In the genomic region with DNA sequence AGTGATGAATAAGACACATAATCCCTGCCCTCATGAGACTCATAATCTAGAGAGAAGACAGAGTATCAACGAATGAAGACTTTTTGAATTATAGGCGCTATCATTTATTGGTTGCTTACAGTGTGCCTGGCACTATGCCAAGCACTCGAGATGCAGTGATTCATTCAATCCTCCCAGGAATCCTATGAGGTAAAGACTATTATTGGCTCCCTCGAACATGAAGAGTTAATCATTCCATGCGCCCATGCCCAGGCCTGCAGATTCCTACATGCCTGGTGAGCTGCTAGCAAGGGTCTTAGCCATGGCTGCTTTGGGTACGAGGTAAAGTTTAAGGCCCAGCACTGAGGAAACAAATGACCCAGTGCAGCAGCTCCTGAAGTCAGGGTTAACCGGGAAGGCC, we compare ENCODE assay signal across 13 cellular contexts. TPM values are rescaled to one million over a fixed set of nuclear protein-coding genes. Genes with fewer than 3 reads are reported as not detected.
A peak's percentile ranks its signal among the peaks of the same experiment; 100 is the strongest.
DNase-seq lines count a peak whose midpoint lies in the region; ATAC-seq, FAIRE-seq and TF ChIP-seq lines count a peak whose summit lies in the region.
"Had no signal": no experiment of that assay in that cellular context is flagged by ENCODE, and none has a peak within 500 bp of the region (broad histone marks: within the 10 kb centered on the region; RNA-seq: fewer than 3 reads in every experiment).

No MANE protein-coding gene starts in this region.

- no peaks in the 10 kb centered on the region for H3K9me3 ChIP-seq in RWPE2 (ENCODE audit: severe bottlenecking)
- no peaks in the 10 kb centered on the region for H3K9me3 ChIP-seq in kidney (ENCODE audit: control insufficient read depth in 1 of 2, low read length in 2 of 2)
- H3K9me3 ChIP-seq: esophagus muscularis mucosa had no signal

- ATAC-seq in RWPE2 (ENCODE audit: low read depth) = peak; percentile 84
- ATAC-seq in GM18868 (IDR thresholded peaks at IDR 0.05; ENCODE audit: unreplicated experiment) = no peak
- ATAC-seq in GM21717 (IDR thresholded peaks at IDR 0.05; ENCODE audit: unreplicated experiment) = no peak

- peak overlapping the region; percentile 44 for H3K4me3 ChIP-seq in RWPE2 (ENCODE audit: severe bottlenecking)
- H3K4me3 ChIP-seq in fibroblast of the aortic adventitia (ENCODE audit: low read depth, low read length) = no peak overlapping the region
- H3K4me3 ChIP-seq in skeletal muscle cell (ENCODE audit: low read depth, low read length) = peak overlapping the region; percentile 54
- H3K4me3 ChIP-seq in kidney (ENCODE audit: low read length in 2 of 2) = no peak overlapping the region

- TF ChIP-seq CTCF in RWPE2 (IDR thresholded peaks at IDR 0.05; ENCODE audit: poor library complexity, severe bottlenecking) = no peak
- TF ChIP-seq CTCF in fibroblast of the aortic adventitia (IDR thresholded peaks at IDR 0.05; ENCODE audit: insufficient read depth, low read length) = no peak
- TF ChIP-seq CTCF in kidney (IDR thresholded peaks at IDR 0.05; ENCODE audit: borderline replicate concordance, extremely low read depth, insufficient read depth) = no peak

- H3K9ac ChIP-seq in kidney (ENCODE audit: low read length in 2 of 2) = no peak overlapping the region

- no peaks in the 10 kb centered on the region for H3K27me3 ChIP-seq in RWPE2 (ENCODE audit: insufficient read depth, poor library complexity, severe bottlenecking)

- no peak for FAIRE-seq in kidney (lab: Jason Lieb, UNC)

- intact Hi-C loops in kidney (cut with DNase I) = no loop called here

- H3K4me1 ChIP-seq in RWPE2 (ENCODE audit: insufficient read depth, poor library complexity, severe bottlenecking) (peaks cover 4% of the 10 kb centered on the region), kidney (ENCODE audit: control insufficient read depth in 1 of 2, insufficient read depth in 1 of 2, low read depth in 1 of 2, low read length in 2 of 2) (peaks cover 0 to 4% of the 10 kb centered on the region in 2 donors)

- H3K36me3 ChIP-seq in RWPE2 (ENCODE audit: low read depth) (peaks cover 25% of the 10 kb centered on the region), kidney (ENCODE audit: control insufficient read depth in 1 of 2, insufficient read depth in 2 of 2, low read length in 2 of 2) (no peaks in the 10 kb centered on the region)
- H3K36me3 ChIP-seq: esophagus muscularis mucosa had no signal

- peak overlapping the region; percentile 87 for H3K27ac ChIP-seq in RWPE2 (ENCODE audit: poor library complexity, severe bottlenecking)
- H3K27ac ChIP-seq in kidney (ENCODE audit: low read depth in 2 of 2, low read length in 2 of 2) = no peak overlapping the region
- H3K27ac ChIP-seq: esophagus muscularis mucosa had no signal

- DNase-seq in HK-2 (ENCODE audit: unreplicated experiment) (peak; percentile 73), RWPE2 (ENCODE audit: low spot score) (peak; percentile 69), fibroblast of the aortic adventitia (ENCODE audit: low read depth) (peak; percentile 17), skeletal muscle cell (ENCODE audit: low read depth) (peak; percentile 27), NCI-H146 treated with DMSO at 0.1 percent for 48 hours (lab: John Stamatoyannopoulos, UW; ENCODE audit: unreplicated experiment) (no peak), kidney (no peak)
- DNase-seq: activated CD4-positive, CD25-positive, alpha-beta regulatory T cell; activated naive CD4-positive, alpha-beta T cell treated with Interleukin-2 at 50 U/mL for 16 hours; naive B cell had no signal

RNA-seq across cellular contexts. Expression of gene TEX13B, which starts 47.0 kb away (rescaled TPM):
- total RNA-seq in fibroblast of the aortic adventitia (ENCODE audit: low replicate concordance) = not detected in 2 replicates
- total RNA-seq in kidney = not detected
- polyA plus RNA-seq in kidney (ENCODE audit: insufficient read depth, low read depth, low replicate concordance) = not detected
- total RNA-seq: esophagus muscularis mucosa had no signal
- polyA plus RNA-seq: thymus had no signal

Comparison
In these comparisons a context has a peak if more than half of its experiments do, and no peak if none do; other contexts are left out.
1. DNase-seq: peak in HK-2 (single experiment), RWPE2 (single experiment), fibroblast of the aortic adventitia (single experiment) and skeletal muscle cell (single experiment); none in NCI-H146 treated with DMSO at 0.1 percent for 48 hours (single experiment) and kidney (single experiment).
2. H3K4me3 ChIP-seq: peak in RWPE2 (single experiment) and skeletal muscle cell (single experiment); none in fibroblast of the aortic adventitia (single experiment) and kidney (0 of 2).